11 cellular contexts compared by ENCODE assay signal in the genomic region with DNA sequence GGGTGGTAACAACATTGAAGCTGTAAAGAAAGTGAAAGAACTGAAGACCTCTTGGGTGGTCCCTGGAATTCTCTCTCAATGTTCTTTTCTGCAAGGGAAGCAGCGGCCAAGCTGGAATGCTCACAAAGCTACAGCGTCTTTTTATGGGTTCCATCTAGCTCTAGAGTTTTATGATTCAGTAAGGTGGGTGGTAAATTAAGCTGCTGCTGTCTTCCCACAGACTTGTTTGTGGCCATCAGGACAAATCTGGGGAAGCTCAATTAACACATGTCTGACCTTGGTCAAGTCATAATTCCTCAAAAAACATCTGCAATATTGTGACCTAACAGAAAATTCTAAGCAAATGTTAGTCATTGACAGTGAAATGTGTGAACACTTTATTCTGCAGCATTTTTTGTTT.
DNase-seq lines count a peak whose midpoint lies in the region; TF ChIP-seq lines count a peak whose summit lies in the region.
"Had no signal": no experiment of that assay in that cellular context is flagged by ENCODE, and none has a peak within 500 bp of the region (broad histone marks: within the 10 kb centered on the region; RNA-seq: fewer than 3 reads in every experiment).

No MANE protein-coding gene starts in this region.

- no peak for DNase-seq in activated naive CD4-positive, alpha-beta T cell treated with anti-CD3 and anti-CD28 coated beads for 36 hours
- DNase-seq in activated naive CD4-positive, alpha-beta T cell treated with anti-CD3 and anti-CD28 coated beads, Interleukin-2, amount 10 ng/mL, durations not matched to agents 7 days and 5 days, result no peak
- DNase-seq in SJSA1 (ENCODE audit: low read depth in 1 of 2, low spot score in 2 of 2) (peak; percentile 83 to 94), kidney glomerular epithelial cell (lab: John Stamatoyannopoulos, UW) (peak; percentile 55), testis (peak; percentile 58), NCI-H2107 (lab: John Stamatoyannopoulos, UW) (no peak), SKM-1 treated with dmso at 0.1 percent for 144 hours (lab: John Stamatoyannopoulos, UW; ENCODE audit: unreplicated experiment) (no peak)
- DNase-seq in activated CD4-positive, CD25-positive, alpha-beta regulatory T cell (lab: John Stamatoyannopoulos, UW), result no peak
- DNase-seq: erythroblast, hippocampal formation had no signal

- intact Hi-C loops in activated naive CD4-positive, alpha-beta T cell treated with anti-CD3 and anti-CD28 coated beads for 36 hours (cut with micrococcal nuclease), result loop anchor here (5.0 to 10.0 kb wide), 2 partner anchors 121 to 536 kb away; no protein-coding TSS in a partner anchor
- intact Hi-C loops in testis (cut with DNase I; ENCODE audit: low total_unique reads), result no loop called here

- WGBS in testis, 2 donors, result 33 to 49% methylated on average over 2 of the region's 2 CpGs

- no peak overlapping the region for H3K4me3 Mint-ChIP-seq in activated naive CD4-positive, alpha-beta T cell treated with anti-CD3 and anti-CD28 coated beads for 36 hours
- no peak overlapping the region for H3K4me3 Mint-ChIP-seq in activated naive CD4-positive, alpha-beta T cell treated with anti-CD3 and anti-CD28 coated beads, Interleukin-2, amount 10 ng/mL, durations not matched to agents 7 days and 5 days

- peaks cover 91% of the 10 kb centered on the region for H3K4me1 ChIP-seq in SJSA1 (replicated peaks)
- H3K4me1 ChIP-seq in testis, result peaks cover 45% of the 10 kb centered on the region

- H3K27ac ChIP-seq in SJSA1 (peak overlapping the region; percentile 58), testis (peak overlapping the region in 1 of 2 donors; percentile 26)
- H3K27ac ChIP-seq: VCaP had no signal

- no peaks in the 10 kb centered on the region for H3K27me3 Mint-ChIP-seq in activated naive CD4-positive, alpha-beta T cell treated with anti-CD3 and anti-CD28 coated beads for 36 hours (ENCODE audit: low read depth)
- no peaks in the 10 kb centered on the region for H3K27me3 Mint-ChIP-seq in activated naive CD4-positive, alpha-beta T cell treated with anti-CD3 and anti-CD28 coated beads, Interleukin-2, amount 10 ng/mL, durations not matched to agents 7 days and 5 days

- H3K4me3 ChIP-seq in SJSA1 (no peak overlapping the region), testis (no peak overlapping the region)

- H3K27me3 ChIP-seq in SJSA1 (replicated peaks) (no peaks in the 10 kb centered on the region), testis (no peaks in the 10 kb centered on the region)

- no peak for TF ChIP-seq POLR2A in testis (IDR thresholded peaks at IDR 0.05)

- H3K9me3 ChIP-seq in SJSA1 (replicated peaks), result no peaks in the 10 kb centered on the region
- no peaks in the 10 kb centered on the region for H3K9me3 ChIP-seq in testis

- H3K36me3 Mint-ChIP-seq in activated naive CD4-positive, alpha-beta T cell treated with anti-CD3 and anti-CD28 coated beads for 36 hours (ENCODE audit: low read depth), result no peaks in the 10 kb centered on the region
- H3K36me3 Mint-ChIP-seq in activated naive CD4-positive, alpha-beta T cell treated with anti-CD3 and anti-CD28 coated beads, Interleukin-2, amount 10 ng/mL, durations not matched to agents 7 days and 5 days, result peaks cover 3% of the 10 kb centered on the region

- H3K27ac Mint-ChIP-seq in activated naive CD4-positive, alpha-beta T cell treated with anti-CD3 and anti-CD28 coated beads for 36 hours, result peak overlapping the region; percentile 33
- H3K27ac Mint-ChIP-seq in activated naive CD4-positive, alpha-beta T cell treated with anti-CD3 and anti-CD28 coated beads, Interleukin-2, amount 10 ng/mL, durations not matched to agents 7 days and 5 days, result no peak overlapping the region

- CTCF ChIA-PET in activated naive CD4-positive, alpha-beta T cell treated with anti-CD3 and anti-CD28 coated beads for 36 hours (lab: Charles Lee), result interaction anchor here (0.9 to 1.5 kb wide), 3 partner anchors 10 to 35 kb away, joined by 3 to 4 read pairs (median 3); no protein-coding TSS in a partner anchor
- CTCF ChIA-PET in activated naive CD4-positive, alpha-beta T cell treated with anti-CD3 and anti-CD28 coated beads, Interleukin-2, amount 10 ng/mL, durations not matched to agents 7 days and 5 days (lab: Charles Lee), result interaction anchor here (1.4 kb wide), 1 partner anchor 56 kb away, joined by 4 read pairs; no protein-coding TSS in a partner anchor

- no peak for TF ChIP-seq CTCF in testis (IDR thresholded peaks at IDR 0.05)

- peaks cover 69% of the 10 kb centered on the region for H3K4me1 Mint-ChIP-seq in activated naive CD4-positive, alpha-beta T cell treated with anti-CD3 and anti-CD28 coated beads for 36 hours (ENCODE audit: low read depth)
- H3K4me1 Mint-ChIP-seq in activated naive CD4-positive, alpha-beta T cell treated with anti-CD3 and anti-CD28 coated beads, Interleukin-2, amount 10 ng/mL, durations not matched to agents 7 days and 5 days, result peaks cover 61% of the 10 kb centered on the region

- no peaks in the 10 kb centered on the region for H3K9me3 Mint-ChIP-seq in activated naive CD4-positive, alpha-beta T cell treated with anti-CD3 and anti-CD28 coated beads for 36 hours
- no peaks in the 10 kb centered on the region for H3K9me3 Mint-ChIP-seq in activated naive CD4-positive, alpha-beta T cell treated with anti-CD3 and anti-CD28 coated beads, Interleukin-2, amount 10 ng/mL, durations not matched to agents 7 days and 5 days

- H3K36me3 ChIP-seq in SJSA1, result no peaks in the 10 kb centered on the region
- no peaks in the 10 kb centered on the region for H3K36me3 ChIP-seq in testis (ENCODE audit: low read depth, missing control alignments)

Comparison
In these comparisons a context has a peak if more than half of its experiments do, and no peak if none do; other contexts are left out.
1. DNase-seq: peak in SJSA1 (2 of 2), kidney glomerular epithelial cell (single experiment) and testis (single experiment); none in activated naive CD4-positive, alpha-beta T cell treated with anti-CD3 and anti-CD28 coated beads for 36 hours (single experiment), activated naive CD4-positive, alpha-beta T cell treated with anti-CD3 and anti-CD28 coated beads, Interleukin-2, amount 10 ng/mL, durations not matched to agents 7 days and 5 days (single experiment), NCI-H2107 (single experiment), SKM-1 treated with dmso at 0.1 percent for 144 hours (single experiment) and activated CD4-positive, CD25-positive, alpha-beta regulatory T cell (0 of 4).